In the genomic region with DNA sequence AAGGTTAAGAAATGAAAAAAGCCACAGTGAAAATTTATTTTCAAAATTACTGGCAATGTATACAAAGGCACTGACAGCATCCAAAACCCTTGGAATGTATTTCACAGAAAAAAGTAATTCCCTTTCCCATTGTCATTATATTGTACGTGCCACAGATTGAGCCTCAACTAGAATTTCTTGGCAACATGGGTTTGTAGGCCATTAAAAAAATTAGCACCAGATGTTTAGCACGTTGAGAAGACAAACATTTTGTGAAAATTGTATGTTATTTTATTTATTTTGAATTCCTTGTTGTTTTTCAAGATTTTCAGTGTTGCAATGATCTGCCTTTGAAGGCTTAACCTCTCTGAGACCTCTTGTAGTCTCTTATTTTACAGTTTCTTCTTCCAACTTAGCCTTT, we compare ENCODE assay signal across 20 cellular contexts.
"Had no signal": no experiment of that assay in that cellular context is flagged by ENCODE, and none has a peak within 500 bp of the region (broad histone marks: within the 10 kb centered on the region; RNA-seq: fewer than 3 reads in every experiment).

No MANE protein-coding gene starts in this region.

- H3K27ac Mint-ChIP-seq: naive thymus-derived CD8-positive, alpha-beta T cell; stimulated activated naive B cell treated with anti-CD40 and anti-IgM and Interleukin-4, amounts not matched to agents 10 μg/mL and 1 μg/mL and 100 μg/mL, for 72 hours; stimulated activated naive CD8-positive, alpha-beta T cell treated with anti-CD3 and anti-CD28 coated beads, Interleukin-15, amount 100 ng/mL, for 72 hours had no signal

- H3K4me1 Mint-ChIP-seq: naive thymus-derived CD8-positive, alpha-beta T cell; stimulated activated naive CD8-positive, alpha-beta T cell treated with anti-CD3 and anti-CD28 coated beads, Interleukin-15, amount 100 ng/mL, for 72 hours had no signal

- H3K36me3 Mint-ChIP-seq: naive thymus-derived CD8-positive, alpha-beta T cell; stimulated activated naive B cell treated with anti-CD40 and anti-IgM and Interleukin-4, amounts not matched to agents 10 μg/mL and 1 μg/mL and 100 μg/mL, for 72 hours had no signal

- DNase-seq: cortex of kidney; dorsolateral prefrontal cortex; effector CD8-positive, alpha-beta T cell; esophagus squamous epithelium; heart left ventricle; hippocampal formation; mammary epithelial cell; naive thymus-derived CD8-positive, alpha-beta T cell; psoas muscle; retina; spleen; stimulated activated CD4-positive, alpha-beta T cell treated with anti-CD3 and anti-CD28 coated beads, Interleukin-15, amount 100 ng/mL, for 24 hours; stimulated activated CD4-positive, alpha-beta T cell treated with anti-CD3 and anti-CD28 coated beads, Interleukin-1b, Interleukin-23, amount 100 ng/mL, for 48 hours; stimulated activated CD4-positive, alpha-beta T cell treated with anti-CD3 and anti-CD28 coated beads, Interleukin-4, amount 100 ng/mL, for 4 hours; stimulated activated naive B cell treated with anti-CD40 and anti-IgM and Interleukin-4, amounts not matched to agents 10 μg/mL and 1 μg/mL and 100 μg/mL, for 72 hours; stimulated activated naive CD8-positive, alpha-beta T cell treated with anti-CD3 and anti-CD28 coated beads, Interleukin-15, amount 100 ng/mL, for 72 hours; testis; upper lobe of right lung had no signal

- H3K9me3 Mint-ChIP-seq: naive thymus-derived CD8-positive, alpha-beta T cell; stimulated activated naive B cell treated with anti-CD40 and anti-IgM and Interleukin-4, amounts not matched to agents 10 μg/mL and 1 μg/mL and 100 μg/mL, for 72 hours; stimulated activated naive CD8-positive, alpha-beta T cell treated with anti-CD3 and anti-CD28 coated beads, Interleukin-15, amount 100 ng/mL, for 72 hours had no signal

- H3K4me3 Mint-ChIP-seq: naive thymus-derived CD8-positive, alpha-beta T cell; stimulated activated naive B cell treated with anti-CD40 and anti-IgM and Interleukin-4, amounts not matched to agents 10 μg/mL and 1 μg/mL and 100 μg/mL, for 72 hours; stimulated activated naive CD8-positive, alpha-beta T cell treated with anti-CD3 and anti-CD28 coated beads, Interleukin-15, amount 100 ng/mL, for 72 hours had no signal

- FAIRE-seq: frontal cortex, islet of Langerhans had no signal
